ENCODE assay signal across 1 cellular context in genomic region chr2:117128471-117128870, GRCh38.
TF ChIP-seq lines count a peak whose summit lies in the region.

No MANE protein-coding gene starts in this region.

TF ChIP-seq in HepG2, 621 proteins besides CTCF, POLR2A, EP300 and RAD21 (continued from another document):
- TF ChIP-seq SKIL (CRISPR knock-in tag; IDR thresholded peaks at IDR 0.05; ENCODE audit: borderline replicate concordance) (no peak), FOXP4 (CRISPR knock-in tag; IDR thresholded peaks at IDR 0.05) (no peak), PHF8 (CRISPR knock-in tag; IDR thresholded peaks at IDR 0.05) (no peak), RFX3 (CRISPR knock-in tag; IDR thresholded peaks at IDR 0.05) (no peak), NFKBIZ (CRISPR knock-in tag; IDR thresholded peaks at IDR 0.05) (no peak), ELF1 (CRISPR knock-in tag; IDR thresholded peaks at IDR 0.05) (no peak), TP53 (CRISPR knock-in tag; conservative IDR thresholded peaks at IDR 0.05) (no peak), ZKSCAN5 (CRISPR knock-in tag; IDR thresholded peaks at IDR 0.05) (no peak), ZNF619 (CRISPR knock-in tag; IDR thresholded peaks at IDR 0.05) (no peak), GZF1 (CRISPR knock-in tag; IDR thresholded peaks at IDR 0.05) (no peak), RNF219 (CRISPR knock-in tag; IDR thresholded peaks at IDR 0.05) (no peak), MTERF4 (CRISPR knock-in tag; IDR thresholded peaks at IDR 0.05) (no peak), ZNF557 (CRISPR knock-in tag; IDR thresholded peaks at IDR 0.05) (no peak), ZFX (CRISPR knock-in tag; IDR thresholded peaks at IDR 0.05; ENCODE audit: low read depth) (no peak), HDAC6 (IDR thresholded peaks at IDR 0.05; ENCODE audit: low read depth, low read length) (no peak), KLF13 (CRISPR knock-in tag; IDR thresholded peaks at IDR 0.05) (no peak), SIN3B (IDR thresholded peaks at IDR 0.05; ENCODE audit: low read length) (no peak), PRDM15 (CRISPR knock-in tag; IDR thresholded peaks at IDR 0.05) (no peak)
- TF ChIP-seq, protein P1, sequence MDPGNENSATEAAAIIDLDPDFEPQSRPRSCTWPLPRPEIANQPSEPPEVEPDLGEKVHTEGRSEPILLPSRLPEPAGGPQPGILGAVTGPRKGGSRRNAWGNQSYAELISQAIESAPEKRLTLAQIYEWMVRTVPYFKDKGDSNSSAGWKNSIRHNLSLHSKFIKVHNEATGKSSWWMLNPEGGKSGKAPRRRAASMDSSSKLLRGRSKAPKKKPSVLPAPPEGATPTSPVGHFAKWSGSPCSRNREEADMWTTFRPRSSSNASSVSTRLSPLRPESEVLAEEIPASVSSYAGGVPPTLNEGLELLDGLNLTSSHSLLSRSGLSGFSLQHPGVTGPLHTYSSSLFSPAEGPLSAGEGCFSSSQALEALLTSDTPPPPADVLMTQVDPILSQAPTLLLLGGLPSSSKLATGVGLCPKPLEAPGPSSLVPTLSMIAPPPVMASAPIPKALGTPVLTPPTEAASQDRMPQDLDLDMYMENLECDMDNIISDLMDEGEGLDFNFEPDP (CRISPR knock-in tag; conservative IDR thresholded peaks at IDR 0.05), result no peak
